ENCODE assay signal across 5 cellular contexts in the genomic region with DNA sequence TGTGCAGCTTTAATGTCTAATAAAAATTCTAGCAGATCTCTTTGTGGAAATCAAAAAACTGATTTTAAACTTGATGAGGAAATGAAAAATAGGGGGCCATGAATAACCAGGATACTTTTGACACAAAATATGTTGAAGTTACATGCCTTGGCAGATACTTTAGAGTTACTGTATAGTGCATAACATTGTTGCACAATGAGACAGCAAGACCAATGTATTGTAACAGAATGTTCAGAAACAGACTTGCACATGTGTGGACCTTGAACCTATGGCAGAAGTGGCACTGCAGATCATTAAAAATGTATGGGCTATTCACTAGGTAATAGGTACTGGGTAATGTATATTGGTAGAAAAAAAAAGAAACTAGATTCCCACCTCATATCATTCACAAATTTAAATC.
"Had no signal": no experiment of that assay in that cellular context is flagged by ENCODE, and none has a peak within 500 bp of the region (broad histone marks: within the 10 kb centered on the region; RNA-seq: fewer than 3 reads in every experiment).

No MANE protein-coding gene starts in this region.

- H3K27ac ChIP-seq: HL-60 had no signal

- H3K4me3 ChIP-seq: K562 had no signal

- FAIRE-seq: HTR-8/SVneo, K562 had no signal

- DNase-seq: IMR-90, KBM-7 had no signal

- ATAC-seq: K562 had no signal
